ENCODE assay signal across 1 cellular context in genomic region chr14:25004389-25004809, GRCh38.
TF ChIP-seq lines count a peak whose summit lies in the region.

No MANE protein-coding gene starts in this region.

TF ChIP-seq in HepG2, 621 proteins besides CTCF, POLR2A, EP300 and RAD21:
- TF ChIP-seq RFX1 (IDR thresholded peaks at IDR 0.05) (no peak), ZNF644 (CRISPR knock-in tag; IDR thresholded peaks at IDR 0.05; ENCODE audit: low read depth) (peak; percentile 95), ZNF781 (CRISPR knock-in tag; IDR thresholded peaks at IDR 0.05; ENCODE audit: borderline replicate concordance, not compliant biosample characterization) (peak; percentile 77), ZNF30 (CRISPR knock-in tag; IDR thresholded peaks at IDR 0.05) (0 out of 2 replicates have a peak, but pooled peaks have one; percentile 45), YEATS4 (CRISPR knock-in tag; IDR thresholded peaks at IDR 0.05; ENCODE audit: borderline replicate concordance) (no peak), ZNF124 (CRISPR knock-in tag; IDR thresholded peaks at IDR 0.05) (0 out of 2 replicates have a peak, but pooled peaks have one; percentile 42), PPARG (CRISPR knock-in tag; conservative IDR thresholded peaks at IDR 0.05) (0 out of 2 replicates have a peak, but pooled peaks have one; percentile 16), CCDC6 (CRISPR knock-in tag; IDR thresholded peaks at IDR 0.05) (0 out of 2 replicates have a peak, but pooled peaks have one; percentile 36), WIZ (CRISPR knock-in tag; IDR thresholded peaks at IDR 0.05) (0 out of 2 replicates have a peak, but pooled peaks have one; percentile 63), ARID5B (CRISPR knock-in tag; IDR thresholded peaks at IDR 0.05) (peak; percentile 24; the same call in 1 of the 2 replicates), THAP11 (CRISPR knock-in tag; IDR thresholded peaks at IDR 0.05) (0 out of 2 replicates have a peak, but pooled peaks have one; percentile 4), PATZ1 (CRISPR knock-in tag; IDR thresholded peaks at IDR 0.05) (0 out of 2 replicates have a peak, but pooled peaks have one; percentile 29), ZFP82 (CRISPR knock-in tag; IDR thresholded peaks at IDR 0.05; ENCODE audit: borderline replicate concordance) (no peak), ZMYM4 (CRISPR knock-in tag; IDR thresholded peaks at IDR 0.05) (peak; percentile 76), HMG20A (CRISPR knock-in tag; IDR thresholded peaks at IDR 0.05; ENCODE audit: borderline replicate concordance) (0 out of 2 replicates have a peak, but pooled peaks have one; percentile 5), POGZ (CRISPR knock-in tag; IDR thresholded peaks at IDR 0.05) (peak; percentile 88), HNF4G (IDR thresholded peaks at IDR 0.05; ENCODE audit: borderline replicate concordance, low read depth, low read length) (peak; percentile 60; the same call in 1 of the 2 replicates), HNF4G (CRISPR knock-in tag; IDR thresholded peaks at IDR 0.05; ENCODE audit: borderline replicate concordance, low read depth) (0 out of 2 replicates have a peak, but pooled peaks have one; percentile 57), HNF4A (CRISPR knock-in tag; IDR thresholded peaks at IDR 0.05) (peak; percentile 37; the same call in 1 of the 2 replicates), NR2F6 (IDR thresholded peaks at IDR 0.05) (0 out of 2 replicates have a peak, but pooled peaks have one; percentile 6), NR2F6 (CRISPR knock-in tag; IDR thresholded peaks at IDR 0.05) (no peak), PLSCR1 (CRISPR knock-in tag; IDR thresholded peaks at IDR 0.05; ENCODE audit: borderline replicate concordance) (no peak), SOX6 (IDR thresholded peaks at IDR 0.05) (no peak), SOX6 (CRISPR knock-in tag; IDR thresholded peaks at IDR 0.05) (peak; percentile 53; the same call in 1 of the 2 replicates), SOX13 (IDR thresholded peaks at IDR 0.05) (no peak), SOX13 (CRISPR knock-in tag; conservative IDR thresholded peaks at IDR 0.05 in 1 of 2, IDR thresholded peaks at IDR 0.05 in 1 of 2) (peak in 1 of 2 experiments; percentile 56; a peak in 2 of 4 replicates), HOXA5 (CRISPR knock-in tag; IDR thresholded peaks at IDR 0.05) (no peak), HOMEZ (CRISPR knock-in tag; IDR thresholded peaks at IDR 0.05; ENCODE audit: low read depth) (peak; percentile 81; the same call in 1 of the 2 replicates), ZNF430 (CRISPR knock-in tag; IDR thresholded peaks at IDR 0.05) (no peak)
- TF ChIP-seq, protein P1, sequence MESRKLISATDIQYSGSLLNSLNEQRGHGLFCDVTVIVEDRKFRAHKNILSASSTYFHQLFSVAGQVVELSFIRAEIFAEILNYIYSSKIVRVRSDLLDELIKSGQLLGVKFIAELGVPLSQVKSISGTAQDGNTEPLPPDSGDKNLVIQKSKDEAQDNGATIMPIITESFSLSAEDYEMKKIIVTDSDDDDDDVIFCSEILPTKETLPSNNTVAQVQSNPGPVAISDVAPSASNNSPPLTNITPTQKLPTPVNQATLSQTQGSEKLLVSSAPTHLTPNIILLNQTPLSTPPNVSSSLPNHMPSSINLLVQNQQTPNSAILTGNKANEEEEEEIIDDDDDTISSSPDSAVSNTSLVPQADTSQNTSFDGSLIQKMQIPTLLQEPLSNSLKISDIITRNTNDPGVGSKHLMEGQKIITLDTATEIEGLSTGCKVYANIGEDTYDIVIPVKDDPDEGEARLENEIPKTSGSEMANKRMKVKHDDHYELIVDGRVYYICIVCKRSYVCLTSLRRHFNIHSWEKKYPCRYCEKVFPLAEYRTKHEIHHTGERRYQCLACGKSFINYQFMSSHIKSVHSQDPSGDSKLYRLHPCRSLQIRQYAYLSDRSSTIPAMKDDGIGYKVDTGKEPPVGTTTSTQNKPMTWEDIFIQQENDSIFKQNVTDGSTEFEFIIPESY (CRISPR knock-in tag; IDR thresholded peaks at IDR 0.05), result no peak
- TF ChIP-seq, protein P2, sequence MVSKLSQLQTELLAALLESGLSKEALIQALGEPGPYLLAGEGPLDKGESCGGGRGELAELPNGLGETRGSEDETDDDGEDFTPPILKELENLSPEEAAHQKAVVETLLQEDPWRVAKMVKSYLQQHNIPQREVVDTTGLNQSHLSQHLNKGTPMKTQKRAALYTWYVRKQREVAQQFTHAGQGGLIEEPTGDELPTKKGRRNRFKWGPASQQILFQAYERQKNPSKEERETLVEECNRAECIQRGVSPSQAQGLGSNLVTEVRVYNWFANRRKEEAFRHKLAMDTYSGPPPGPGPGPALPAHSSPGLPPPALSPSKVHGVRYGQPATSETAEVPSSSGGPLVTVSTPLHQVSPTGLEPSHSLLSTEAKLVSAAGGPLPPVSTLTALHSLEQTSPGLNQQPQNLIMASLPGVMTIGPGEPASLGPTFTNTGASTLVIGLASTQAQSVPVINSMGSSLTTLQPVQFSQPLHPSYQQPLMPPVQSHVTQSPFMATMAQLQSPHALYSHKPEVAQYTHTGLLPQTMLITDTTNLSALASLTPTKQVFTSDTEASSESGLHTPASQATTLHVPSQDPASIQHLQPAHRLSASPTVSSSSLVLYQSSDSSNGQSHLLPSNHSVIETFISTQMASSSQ (IDR thresholded peaks at IDR 0.05; ENCODE audit: low read depth), result no peak
- TF ChIP-seq, protein P2 (CRISPR knock-in tag; IDR thresholded peaks at IDR 0.05; ENCODE audit: borderline replicate concordance), result 0 out of 2 replicates have a peak, but pooled peaks have one; percentile 7
- TF ChIP-seq, protein P3, sequence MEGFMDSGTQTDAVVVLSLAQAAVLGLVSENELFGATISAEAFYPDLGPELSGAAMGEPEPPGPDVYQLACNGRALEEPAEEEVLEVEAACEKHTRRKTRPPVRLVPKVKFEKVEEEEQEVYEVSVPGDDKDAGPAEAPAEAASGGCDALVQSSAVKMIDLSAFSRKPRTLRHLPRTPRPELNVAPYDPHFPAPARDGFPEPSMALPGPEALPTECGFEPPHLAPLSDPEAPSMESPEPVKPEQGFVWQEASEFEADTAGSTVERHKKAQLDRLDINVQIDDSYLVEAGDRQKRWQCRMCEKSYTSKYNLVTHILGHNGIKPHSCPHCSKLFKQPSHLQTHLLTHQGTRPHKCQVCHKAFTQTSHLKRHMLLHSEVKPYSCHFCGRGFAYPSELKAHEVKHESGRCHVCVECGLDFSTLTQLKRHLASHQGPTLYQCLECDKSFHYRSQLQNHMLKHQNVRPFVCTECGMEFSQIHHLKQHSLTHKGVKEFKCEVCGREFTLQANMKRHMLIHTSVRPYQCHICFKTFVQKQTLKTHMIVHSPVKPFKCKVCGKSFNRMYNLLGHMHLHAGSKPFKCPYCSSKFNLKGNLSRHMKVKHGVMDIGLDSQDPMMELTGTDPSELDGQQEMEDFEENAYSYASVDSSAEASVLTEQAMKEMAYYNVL (CRISPR knock-in tag; IDR thresholded peaks at IDR 0.05; ENCODE audit: borderline replicate concordance), result 0 out of 2 replicates have a peak, but pooled peaks have one; percentile 48
